ENCODE assay signal across 24 cellular contexts in genomic region chr10:131063311-131063710, GRCh38.
"Had no signal": no experiment of that assay in that cellular context is flagged by ENCODE, and none has a peak within 500 bp of the region (broad histone marks: within the 10 kb centered on the region; RNA-seq: fewer than 3 reads in every experiment).

No MANE protein-coding gene starts in this region.

- H3K27me3 ChIP-seq: colonic mucosa, gastrocnemius medialis had no signal

- H3K9me3 ChIP-seq: colonic mucosa, esophagus squamous epithelium, gastrocnemius medialis had no signal

- H3K4me3 ChIP-seq: colonic mucosa, esophagus squamous epithelium, gastrocnemius medialis, heart right ventricle, left ventricle myocardium inferior, lower lobe of right lung, mucosa of descending colon had no signal

- ATAC-seq: effector memory CD8-positive, alpha-beta T cell; esophagus mucosa; gastrocnemius medialis; heart right ventricle; left colon; left lobe of liver; mucosa of descending colon had no signal

- H3K36me3 ChIP-seq: colonic mucosa, esophagus squamous epithelium, gastrocnemius medialis, heart right ventricle, left ventricle myocardium inferior, lower lobe of right lung had no signal

- DNase-seq: colonic mucosa; cortex of kidney; effector CD8-positive, alpha-beta T cell; effector memory CD8-positive, alpha-beta T cell; endodermal cell; erythroblast; esophagus squamous epithelium; foreskin fibroblast; foreskin melanocyte; gastrocnemius medialis; glutamatergic neuron; heart right ventricle; hippocampal formation; kidney; kidney glomerular epithelial cell; left colon; left ventricle myocardium inferior; lower lobe of right lung; mesenchymal stem cell; mucosa of descending colon; naive B cell had no signal

- H3K4me1 ChIP-seq: colonic mucosa, esophagus squamous epithelium, heart right ventricle, left ventricle myocardium inferior, lower lobe of right lung had no signal

- H3K27ac ChIP-seq: colonic mucosa, epithelial cell of prostate, esophagus squamous epithelium, gastrocnemius medialis, heart right ventricle, left ventricle myocardium inferior, lower lobe of right lung had no signal
